ENCODE assay signal across 8 cellular contexts in genomic region chr6:144265390-144265789, GRCh38. TPM values are rescaled to one million over a fixed set of nuclear protein-coding genes. Genes with fewer than 3 reads are reported as not detected.
DNase-seq lines count a peak whose midpoint lies in the region; ATAC-seq and TF ChIP-seq lines count a peak whose summit lies in the region.

No MANE protein-coding gene starts in this region.

- H3K79me2 ChIP-seq in OCI-LY3 (ENCODE audit: low read length): no peaks in the 10 kb centered on the region

- no peaks in the 10 kb centered on the region for H3K9me3 ChIP-seq in HEK293 (ENCODE audit: control insufficient read depth, insufficient read depth, low read depth, low read length)
- no peaks in the 10 kb centered on the region for H3K9me3 ChIP-seq in OCI-LY3 (ENCODE audit: insufficient read depth, low read length)
- H3K9me3 ChIP-seq in heart left ventricle: peaks cover 0 to 9% (median 0%) of the 10 kb centered on the region in 12 donors
- no peaks in the 10 kb centered on the region for H3K9me3 ChIP-seq in tibial artery

- peaks cover 4% of the 10 kb centered on the region for H3K27me3 ChIP-seq in OCI-LY3 (ENCODE audit: low read depth, low read length)
- no peaks in the 10 kb centered on the region for H3K27me3 ChIP-seq in heart left ventricle
- H3K27me3 ChIP-seq in tibial artery: no peaks in the 10 kb centered on the region

- 0 out of 2 replicates have a peak overlapping the region, but pooled peaks have one; percentile 24 for H3K4me2 ChIP-seq in OCI-LY3 (ENCODE audit: low read length)

- H3K27ac ChIP-seq in HEK293 (ENCODE audit: extremely low read depth, low read depth, low read length) (no peak overlapping the region), OCI-LY3 (ENCODE audit: low read length) (no peak overlapping the region), heart left ventricle (peak overlapping the region; percentile 45 to 83 (median 68)), tibial artery (peak overlapping the region; percentile 52 to 55)

- ATAC-seq in heart left ventricle: peak in 3 of 4 donors; percentile 17 to 59 (median 47)

- H3K9ac ChIP-seq in OCI-LY3 (ENCODE audit: low read length): no peak overlapping the region

- 21 to 27% (median 23%) methylated on average over 5 of the region's 5 CpGs for WGBS in heart left ventricle, 4 donors

- no peak for TF ChIP-seq CTCF in HEK293 (tag by site-specific recombination; IDR thresholded peaks at IDR 0.05)
- TF ChIP-seq CTCF in OCI-LY3 (IDR thresholded peaks at IDR 0.05; ENCODE audit: low read depth, low read length): no peak
- TF ChIP-seq CTCF in heart left ventricle (IDR thresholded peaks at IDR 0.05): no peak
- TF ChIP-seq CTCF in tibial artery (IDR thresholded peaks at IDR 0.05): no peak

- no peak overlapping the region for H3K4me3 ChIP-seq in HEK293 (ENCODE audit: low read depth, low read length)
- no peak overlapping the region for H3K4me3 ChIP-seq in OCI-LY3 (ENCODE audit: low read length)
- peak overlapping the region in 1 of 12 donors; percentile 13 for H3K4me3 ChIP-seq in heart left ventricle
- no peak overlapping the region for H3K4me3 ChIP-seq in tibial artery

- POLR2A ChIA-PET in HEK293 (lab: Yijun Ruan, JAX): interaction anchor here (0.7 to 2.9 kb wide), 4 partner anchors 12 to 27 kb away, joined by 3 to 28 read pairs (median 3); partner anchors contain the start of gene UTRN

- H2AFZ ChIP-seq in OCI-LY3 (ENCODE audit: low read depth, low read length): no peak overlapping the region

- no peak for TF ChIP-seq POLR2A in heart left ventricle (IDR thresholded peaks at IDR 0.05)

- in situ Hi-C loops in Caki2 (cut with HindIII; ENCODE audit: low pct_unique_long_range_greater_than_20kb, low sequenced_read_pairs): no loop called here

- no peaks in the 10 kb centered on the region for H4K20me1 ChIP-seq in OCI-LY3 (ENCODE audit: insufficient read depth, low read length)

- H3K36me3 ChIP-seq in HEK293 (ENCODE audit: control insufficient read depth in 2 of 2, insufficient read depth in 1 of 2, low read length in 2 of 2) (no peaks in the 10 kb centered on the region), OCI-LY3 (replicated peaks; ENCODE audit: low read depth, low read length) (no peaks in the 10 kb centered on the region), heart left ventricle (no peaks in the 10 kb centered on the region), tibial artery (no peaks in the 10 kb centered on the region)

- DNase-seq in Caki2 (ENCODE audit: low read depth) (peak; percentile 58), heart left ventricle (no peak), tibial artery (no peak), NCI-H524 (lab: John Stamatoyannopoulos, UW) (no peak), posterior cingulate gyrus (no peak)
- no peak for DNase-seq in stimulated activated CD4-positive, alpha-beta T cell treated with anti-CD3 and anti-CD28 coated beads, Interleukin-4, amount 100 ng/mL, for 24 hours

- H3K4me1 ChIP-seq in HEK293 (ENCODE audit: control insufficient read depth, insufficient read depth, low read length): peaks cover 21% of the 10 kb centered on the region
- H3K4me1 ChIP-seq in OCI-LY3 (ENCODE audit: low read length): peaks cover 10% of the 10 kb centered on the region
- peaks cover 9 to 32% (median 26%) of the 10 kb centered on the region in 12 donors for H3K4me1 ChIP-seq in heart left ventricle
- H3K4me1 ChIP-seq in tibial artery: peaks cover 0 to 29% (median 17%) of the 10 kb centered on the region in 4 donors

- CTCF ChIA-PET in HEK293 (lab: Yijun Ruan, JAX): interaction anchor here (0.7 to 1.3 kb wide), 2 partner anchors 49 to 217 kb away, joined by 3 to 4 read pairs; no protein-coding TSS in a partner anchor

- intact Hi-C loops in heart left ventricle (cut with DNase I) (loop anchor here in 2 of 10 donors (5.0 kb wide), 1 partner anchor 48 kb away; no protein-coding TSS in a partner anchor), tibial artery (cut with DNase I; ENCODE audit: low total_unique reads) (no loop called here), posterior cingulate gyrus (cut with DNase I) (no loop called here)

TF ChIP-seq in HEK293, 187 proteins besides CTCF, POLR2A, EP300 and RAD21:
- TF ChIP-seq PRDM1 (tag by site-specific recombination; IDR thresholded peaks at IDR 0.05) (peak; percentile 61), ZNF501 (tag by site-specific recombination; IDR thresholded peaks at IDR 0.05) (no peak), PATZ1 (tag by site-specific recombination; IDR thresholded peaks at IDR 0.05) (no peak), HOXD13 (CRISPR knock-in tag; IDR thresholded peaks at IDR 0.05; ENCODE audit: borderline replicate concordance) (no peak), IKZF3 (tag by site-specific recombination; IDR thresholded peaks at IDR 0.05) (no peak), PRDM6 (tag by site-specific recombination; IDR thresholded peaks at IDR 0.05) (no peak), ZNF544 (tag by site-specific recombination; IDR thresholded peaks at IDR 0.05) (no peak), ZNF521 (tag by site-specific recombination; IDR thresholded peaks at IDR 0.05) (no peak), GLI4 (tag by site-specific recombination; IDR thresholded peaks at IDR 0.05) (no peak), PRDM10 (tag by site-specific recombination; IDR thresholded peaks at IDR 0.05) (peak; percentile 67)

RNA-seq across cellular contexts. Expression of gene UTRN, which starts 19.7 kb away (rescaled TPM):
- 38.2 and 38.5 TPM in 2 replicates for total RNA-seq in Caki2 (2014; rRNA removed; shearing (Covaris generic); ENCODE audit: low replicate concordance)
- total RNA-seq in heart left ventricle: 100 to 1,000 TPM in 3 of 9 donors, 10 to 100 TPM in 6; 69.3 to 129 (median 86.0) TPM
- polyA plus RNA-seq in heart left ventricle: 10 to 100 TPM; 13.9 to 28.8 TPM

Comparison
In these comparisons a context has a peak if more than half of its experiments do, and no peak if none do; other contexts are left out.
1. H3K27ac ChIP-seq: peak in heart left ventricle (12 of 12) and tibial artery (2 of 2); none in HEK293 (single experiment) and OCI-LY3 (single experiment).